Comparison of ENCODE assay signal across 25 cellular contexts in the genomic region with DNA sequence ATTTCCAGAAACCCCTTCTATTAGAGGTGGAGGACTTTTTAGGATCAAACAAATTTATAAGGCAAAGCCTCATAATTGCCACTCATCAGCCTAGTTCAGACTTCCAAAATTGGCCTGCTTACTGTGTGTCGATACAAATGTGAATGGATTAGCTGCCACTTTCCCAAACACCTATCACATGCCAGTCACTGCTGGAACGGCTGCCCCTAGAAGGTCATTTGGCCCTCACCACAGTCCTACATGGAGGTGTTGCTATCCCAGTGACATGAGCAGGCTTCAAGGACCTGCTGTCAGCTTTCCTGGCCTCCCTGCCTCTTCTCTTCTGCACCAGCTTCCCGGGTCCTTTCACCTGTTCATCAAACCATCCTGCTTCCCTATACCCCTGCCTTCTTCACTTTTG.
"Had no signal": no experiment of that assay in that cellular context is flagged by ENCODE, and none has a peak within 500 bp of the region (broad histone marks: within the 10 kb centered on the region; RNA-seq: fewer than 3 reads in every experiment).

No MANE protein-coding gene starts in this region.

- DNase-seq: naive thymus-derived CD8-positive, alpha-beta T cell; nephron progenitor cell; occipital lobe; ovary; posterior cingulate gyrus; psoas muscle; right lobe of liver; sigmoid colon; small intestine; stimulated activated CD4-positive, alpha-beta T cell treated with anti-CD3 and anti-CD28 coated beads, Interleukin-15, amount 100 ng/mL, for 24 hours; stimulated activated CD4-positive, alpha-beta T cell treated with anti-CD3 and anti-CD28 coated beads, Interleukin-2, amount 100 ng/mL, for 24 hours; stimulated activated CD4-positive, alpha-beta T cell treated with anti-CD3 and anti-CD28 coated beads, Interleukin-2, amount 100 ng/mL, for 48 hours; stimulated activated CD4-positive, alpha-beta T cell treated with anti-CD3 and anti-CD28 coated beads, Interleukin-4, amount 100 ng/mL, for 24 hours; stimulated activated naive B cell treated with anti-CD40 and anti-IgM and Interleukin-4, amounts not matched to agents 10 μg/mL and 1 μg/mL and 100 μg/mL, for 72 hours; stimulated activated naive CD4-positive, alpha-beta T cell treated with Interleukin-2 at 50 U/mL for 16 hours; stomach; thyroid gland; trophoblast cell had no signal

- H2AFZ ChIP-seq: parathyroid adenoma had no signal

- H3K27ac ChIP-seq: ovary, parathyroid adenoma, psoas muscle, right lobe of liver, sigmoid colon, stomach, thoracic aorta, thyroid gland, tibial nerve, upper lobe of left lung, vagina had no signal

- H3K4me1 ChIP-seq: parathyroid adenoma, psoas muscle, right lobe of liver, sigmoid colon, thyroid gland, tibial nerve, vagina had no signal

- H3K36me3 ChIP-seq: ovary, right lobe of liver, sigmoid colon, stomach, thoracic aorta, thyroid gland, tibial nerve, upper lobe of left lung, vagina had no signal

- H3K27me3 ChIP-seq: ovary, vagina had no signal

- H3K4me3 ChIP-seq: ovary, psoas muscle, right lobe of liver, sigmoid colon, stomach, thoracic aorta, thyroid gland, tibial nerve, upper lobe of left lung, vagina had no signal

- H3K9me3 ChIP-seq: ovary, psoas muscle, right lobe of liver, sigmoid colon, stomach, thoracic aorta, thyroid gland, upper lobe of left lung, vagina had no signal

- ATAC-seq: naive thymus-derived CD8-positive, alpha-beta T cell; natural killer cell treated with Interleukin-12 subunit alpha and Interleukin-12 subunit beta and Interleukin-15 and Interleukin-18, amount 100 ng/mL, for 72 hours; psoas muscle; right lobe of liver; stimulated activated effector memory CD8-positive, alpha-beta T cell treated with anti-CD3 and anti-CD28 coated beads, Interleukin-12 subunit alpha, Interleukin-12 subunit beta, amount 100 ng/mL, for 72 hours; stimulated activated naive B cell treated with anti-CD40 and anti-IgM and Interleukin-4, amounts not matched to agents 10 μg/mL and 1 μg/mL and 100 μg/mL, for 72 hours had no signal

- H3K9ac ChIP-seq: parathyroid adenoma had no signal
